Comparison of ENCODE assay signal across 22 cellular contexts in the genomic region with DNA sequence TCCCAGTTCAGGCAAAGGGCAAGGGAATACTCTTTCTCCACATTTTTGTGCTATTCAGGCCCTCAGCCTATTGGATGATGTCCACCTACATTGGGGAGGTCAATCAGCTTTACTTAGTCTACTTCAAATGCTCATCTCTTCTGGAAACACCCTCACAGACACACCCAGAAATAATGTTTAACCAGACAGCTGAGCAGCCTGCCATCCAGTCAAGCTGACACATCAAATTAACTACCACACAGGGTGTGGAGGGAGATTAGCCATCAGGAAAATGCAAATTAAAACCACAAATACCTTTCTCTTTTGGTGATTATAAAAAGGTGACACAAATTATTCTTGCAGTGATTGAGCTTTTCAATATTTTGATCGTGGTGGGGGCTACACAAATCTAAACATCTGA.
DNase-seq lines count a peak whose midpoint lies in the region; ATAC-seq and TF ChIP-seq lines count a peak whose summit lies in the region.
"Had no signal": no experiment of that assay in that cellular context is flagged by ENCODE, and none has a peak within 500 bp of the region (broad histone marks: within the 10 kb centered on the region; RNA-seq: fewer than 3 reads in every experiment).

No MANE protein-coding gene starts in this region.

- H2AFZ ChIP-seq in PC-3 (ENCODE audit: low read length) = no peak overlapping the region
- no peak overlapping the region for H2AFZ ChIP-seq in smooth muscle cell (ENCODE audit: low read depth)
- H2AFZ ChIP-seq: GM23338 had no signal

- ATAC-seq in PC-3 = peak; percentile 37; the same call in 1 of the 2 replicates
- no peak for ATAC-seq in HG02798 (IDR thresholded peaks at IDR 0.05; ENCODE audit: poor library complexity, unreplicated experiment)
- ATAC-seq in activated CD4-positive, CD25-positive, alpha-beta regulatory T cell treated with anti-CD3 and anti-CD28 coated beads, Interleukin-2, amount 50 U/mL, for 24 hours = no peak
- ATAC-seq: GM23338 had no signal

- in situ Hi-C loops in Caki2 (cut with HindIII; ENCODE audit: low pct_unique_long_range_greater_than_20kb, low sequenced_read_pairs) = no loop called here

- no peak for TF ChIP-seq CTCF in PC-3 (conservative IDR thresholded peaks at IDR 0.05; ENCODE audit: low read depth, low read length)
- no peak for TF ChIP-seq CTCF in smooth muscle cell (IDR thresholded peaks at IDR 0.05; ENCODE audit: borderline replicate concordance, insufficient read depth, poor library complexity, severe bottlenecking)

- H3K4me3 ChIP-seq in PC-3 (ENCODE audit: low read length) (no peak overlapping the region), smooth muscle cell (no peak overlapping the region)
- H3K4me3 ChIP-seq: BLaER1, GM23338 had no signal

- H3K27me3 ChIP-seq in PC-3 (ENCODE audit: low read length) (no peaks in the 10 kb centered on the region), smooth muscle cell (ENCODE audit: low read depth) (peaks cover 5% of the 10 kb centered on the region)
- H3K27me3 ChIP-seq: BLaER1 had no signal

- H3K9me3 ChIP-seq in PC-3 (ENCODE audit: low read length) = no peaks in the 10 kb centered on the region
- H3K9me3 ChIP-seq in smooth muscle cell (replicated peaks; ENCODE audit: low read depth) = no peaks in the 10 kb centered on the region
- H3K9me3 ChIP-seq: BLaER1 had no signal

- DNase-seq in Caki2 (ENCODE audit: low read depth) (peak; percentile 84), PC-3 (no peak), kidney glomerular epithelial cell (lab: John Stamatoyannopoulos, UW) (peak; percentile 70), mucosa of gallbladder (ENCODE audit: low spot score) (peak; percentile 43), smooth muscle cell (lab: John Stamatoyannopoulos, UW; ENCODE audit: unreplicated experiment) (no peak)
- DNase-seq: CD4-positive, CD25-positive, alpha-beta regulatory T cell; H9; NCI-H1092 treated with DMSO at 0.1 percent for 48 hours; NCI-H1436; NCI-H187 treated with DMSO at 0.1 percent for 48 hours; NCI-H2171 treated with DMSO at 0.1 percent for 48 hours; NCI-H345; NCI-H510A treated with DMSO at 0.1 percent for 48 hours; NCI-H774; NK-92 treated with Interleukin-12 subunit alpha and Interleukin-12 subunit beta, amount 100 ng/mL, for 24 hours; Right ventricle myocardium superior; RPMI8226 had no signal

- H3K4me2 ChIP-seq in PC-3 (ENCODE audit: low read length) = no peak overlapping the region
- H3K4me2 ChIP-seq in smooth muscle cell = no peak overlapping the region
- H3K4me2 ChIP-seq: BLaER1, GM23338 had no signal

- intact Hi-C loops in PC-3 (cut with micrococcal nuclease) = no loop called here

- BruUV-seq in PC-3 (replicated peaks; lab: Mats Ljungman, UMichigan) = no TSS peak

- no peak overlapping the region for H3K9ac ChIP-seq in PC-3 (ENCODE audit: low read length)
- no peak overlapping the region for H3K9ac ChIP-seq in smooth muscle cell (ENCODE audit: low read depth)
- H3K9ac ChIP-seq: BLaER1 had no signal

- 89% methylated on average over 1 of the region's 1 CpG for WGBS in smooth muscle cell (ENCODE audit: low lambda C conversion rate)

- H3K36me3 ChIP-seq in PC-3 (ENCODE audit: low read depth, low read length) (no peaks in the 10 kb centered on the region), smooth muscle cell (ENCODE audit: low read depth) (no peaks in the 10 kb centered on the region)
- H3K36me3 ChIP-seq: BLaER1 had no signal

- POLR2A ChIA-PET in PC-3 (lab: Charles Lee; ENCODE audit: unreplicated experiment) = no interaction called here

- H3K79me2 ChIP-seq in PC-3 (ENCODE audit: low read length) (no peaks in the 10 kb centered on the region), smooth muscle cell (ENCODE audit: low read depth) (no peaks in the 10 kb centered on the region)

- H3F3A ChIP-seq in PC-3 (ENCODE audit: low read length, unreplicated experiment) (no peaks in the 10 kb centered on the region), smooth muscle cell (ENCODE audit: low read depth) (no peaks in the 10 kb centered on the region)

- no peaks in the 10 kb centered on the region for H3K9me2 ChIP-seq in PC-3 (replicated peaks; ENCODE audit: low read length)

- no peak overlapping the region for H3K27ac ChIP-seq in PC-3 (ENCODE audit: low read length)
- H3K27ac ChIP-seq in smooth muscle cell (ENCODE audit: low read depth) = no peak overlapping the region
- H3K27ac ChIP-seq: BLaER1, HL-60 had no signal

- H4K20me1 ChIP-seq in PC-3 (ENCODE audit: low read length) = no peaks in the 10 kb centered on the region
- H4K20me1 ChIP-seq in smooth muscle cell (ENCODE audit: low read depth) = no peaks in the 10 kb centered on the region
- H4K20me1 ChIP-seq: BLaER1 had no signal

- CTCF ChIA-PET in PC-3 (lab: Charles Lee) = no interaction called here

- H3K4me1 ChIP-seq in PC-3 (ENCODE audit: insufficient read depth, low read length) = no peaks in the 10 kb centered on the region
- H3K4me1 ChIP-seq in smooth muscle cell (ENCODE audit: low read depth) = no peaks in the 10 kb centered on the region

Comparison
In these comparisons a context has a peak if more than half of its experiments do, and no peak if none do; other contexts are left out.
1. DNase-seq: peak in Caki2 (single experiment), kidney glomerular epithelial cell (single experiment) and mucosa of gallbladder (single experiment); none in PC-3 (single experiment) and smooth muscle cell (single experiment).